Comparison of ENCODE assay signal across 1 cellular context in genomic region chr21:38293765-38294164, GRCh38.
A peak's percentile ranks its signal among the peaks of the same experiment; 100 is the strongest.
TF ChIP-seq lines count a peak whose summit lies in the region.

No MANE protein-coding gene starts in this region.

TF ChIP-seq in K562, 482 proteins besides CTCF, POLR2A, EP300 and RAD21 (continued from another document and continues in another):
- TF ChIP-seq ZBTB9 (CRISPR knock-in tag; IDR thresholded peaks at IDR 0.05): no peak
- no peak for TF ChIP-seq CC2D1A (IDR thresholded peaks at IDR 0.05)
- TF ChIP-seq, protein P1, sequence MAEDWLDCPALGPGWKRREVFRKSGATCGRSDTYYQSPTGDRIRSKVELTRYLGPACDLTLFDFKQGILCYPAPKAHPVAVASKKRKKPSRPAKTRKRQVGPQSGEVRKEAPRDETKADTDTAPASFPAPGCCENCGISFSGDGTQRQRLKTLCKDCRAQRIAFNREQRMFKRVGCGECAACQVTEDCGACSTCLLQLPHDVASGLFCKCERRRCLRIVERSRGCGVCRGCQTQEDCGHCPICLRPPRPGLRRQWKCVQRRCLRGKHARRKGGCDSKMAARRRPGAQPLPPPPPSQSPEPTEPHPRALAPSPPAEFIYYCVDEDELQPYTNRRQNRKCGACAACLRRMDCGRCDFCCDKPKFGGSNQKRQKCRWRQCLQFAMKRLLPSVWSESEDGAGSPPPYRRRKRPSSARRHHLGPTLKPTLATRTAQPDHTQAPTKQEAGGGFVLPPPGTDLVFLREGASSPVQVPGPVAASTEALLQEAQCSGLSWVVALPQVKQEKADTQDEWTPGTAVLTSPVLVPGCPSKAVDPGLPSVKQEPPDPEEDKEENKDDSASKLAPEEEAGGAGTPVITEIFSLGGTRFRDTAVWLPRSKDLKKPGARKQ (CRISPR knock-in tag; IDR thresholded peaks at IDR 0.05): no peak
- no peak for TF ChIP-seq RBM14 (IDR thresholded peaks at IDR 0.05; ENCODE audit: borderline replicate concordance, insufficient read depth, low read depth, low read length)
- TF ChIP-seq, protein P2, sequence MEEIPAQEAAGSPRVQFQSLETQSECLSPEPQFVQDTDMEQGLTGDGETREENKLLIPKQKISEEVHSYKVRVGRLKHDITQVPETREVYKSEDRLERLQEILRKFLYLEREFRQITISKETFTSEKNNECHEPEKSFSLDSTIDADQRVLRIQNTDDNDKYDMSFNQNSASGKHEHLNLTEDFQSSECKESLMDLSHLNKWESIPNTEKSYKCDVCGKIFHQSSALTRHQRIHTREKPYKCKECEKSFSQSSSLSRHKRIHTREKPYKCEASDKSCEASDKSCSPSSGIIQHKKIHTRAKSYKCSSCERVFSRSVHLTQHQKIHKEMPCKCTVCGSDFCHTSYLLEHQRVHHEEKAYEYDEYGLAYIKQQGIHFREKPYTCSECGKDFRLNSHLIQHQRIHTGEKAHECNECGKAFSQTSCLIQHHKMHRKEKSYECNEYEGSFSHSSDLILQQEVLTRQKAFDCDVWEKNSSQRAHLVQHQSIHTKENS (CRISPR knock-in tag; IDR thresholded peaks at IDR 0.05): no peak
- TF ChIP-seq ZZZ3 (IDR thresholded peaks at IDR 0.05): no peak
- TF ChIP-seq HOXB6 (CRISPR knock-in tag; IDR thresholded peaks at IDR 0.05; ENCODE audit: borderline replicate concordance): no peak
- no peak for TF ChIP-seq STAG1 (CRISPR knock-in tag; IDR thresholded peaks at IDR 0.05; ENCODE audit: borderline replicate concordance)
- no peak for TF ChIP-seq ZFP36 (IDR thresholded peaks at IDR 0.05; ENCODE audit: low read depth, low read length, partially characterized antibody)
- no peak for TF ChIP-seq KLF13 (tag; IDR thresholded peaks at IDR 0.05; ENCODE audit: borderline replicate concordance, low read depth)
- no peak for TF ChIP-seq CHD4 (IDR thresholded peaks at IDR 0.05; ENCODE audit: insufficient read depth, insufficient replicate concordance, low read depth, low read length, poor library complexity, severe bottlenecking)
- TF ChIP-seq E4F1 (CRISPR knock-in tag; IDR thresholded peaks at IDR 0.05; ENCODE audit: borderline replicate concordance): no peak
- TF ChIP-seq, protein P3, sequence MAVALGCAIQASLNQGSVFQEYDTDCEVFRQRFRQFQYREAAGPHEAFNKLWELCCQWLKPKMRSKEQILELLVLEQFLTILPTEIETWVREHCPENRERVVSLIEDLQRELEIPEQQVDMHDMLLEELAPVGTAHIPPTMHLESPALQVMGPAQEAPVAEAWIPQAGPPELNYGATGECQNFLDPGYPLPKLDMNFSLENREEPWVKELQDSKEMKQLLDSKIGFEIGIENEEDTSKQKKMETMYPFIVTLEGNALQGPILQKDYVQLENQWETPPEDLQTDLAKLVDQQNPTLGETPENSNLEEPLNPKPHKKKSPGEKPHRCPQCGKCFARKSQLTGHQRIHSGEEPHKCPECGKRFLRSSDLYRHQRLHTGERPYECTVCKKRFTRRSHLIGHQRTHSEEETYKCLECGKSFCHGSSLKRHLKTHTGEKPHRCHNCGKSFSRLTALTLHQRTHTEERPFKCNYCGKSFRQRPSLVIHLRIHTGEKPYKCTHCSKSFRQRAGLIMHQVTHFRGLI (CRISPR knock-in tag; IDR thresholded peaks at IDR 0.05): no peak
- no peak for TF ChIP-seq POLR2AphosphoS5 (IDR thresholded peaks at IDR 0.05; ENCODE audit: control insufficient read depth, insufficient read depth, low read depth, low read length)
- TF ChIP-seq NR2C2 (CRISPR knock-in tag; IDR thresholded peaks at IDR 0.05): no peak
- TF ChIP-seq NR2C2 (tag; IDR thresholded peaks at IDR 0.05): peak; percentile 69
- no peak for TF ChIP-seq ZNF143 (CRISPR knock-in tag; IDR thresholded peaks at IDR 0.05)
- TF ChIP-seq BHLHE40 (IDR thresholded peaks at IDR 0.05; ENCODE audit: low read length): peak; percentile 16; the same call in 1 of the 2 replicates
- TF ChIP-seq NCOA4 (IDR thresholded peaks at IDR 0.05; ENCODE audit: partially characterized antibody): no peak
- TF ChIP-seq XRCC5 (IDR thresholded peaks at IDR 0.05; ENCODE audit: low read depth, low read length): no peak
- peak in 1 of 2 experiments; percentile 71 for TF ChIP-seq E2F6 (IDR thresholded peaks at IDR 0.05; ENCODE audit: borderline replicate concordance in 1 of 2, extremely low read depth in 1 of 2, insufficient read depth in 1 of 2, insufficient read length in 1 of 2, low read depth in 1 of 2, low read length in 1 of 2, poor library complexity in 1 of 2, severe bottlenecking in 1 of 2)
- TF ChIP-seq ZNF551 (CRISPR knock-in tag; IDR thresholded peaks at IDR 0.05): no peak
- no peak for TF ChIP-seq ZNF507 (tag; conservative IDR thresholded peaks at IDR 0.05)
- no peak for TF ChIP-seq ZNF232 (CRISPR knock-in tag; IDR thresholded peaks at IDR 0.05)
- TF ChIP-seq, protein P4, sequence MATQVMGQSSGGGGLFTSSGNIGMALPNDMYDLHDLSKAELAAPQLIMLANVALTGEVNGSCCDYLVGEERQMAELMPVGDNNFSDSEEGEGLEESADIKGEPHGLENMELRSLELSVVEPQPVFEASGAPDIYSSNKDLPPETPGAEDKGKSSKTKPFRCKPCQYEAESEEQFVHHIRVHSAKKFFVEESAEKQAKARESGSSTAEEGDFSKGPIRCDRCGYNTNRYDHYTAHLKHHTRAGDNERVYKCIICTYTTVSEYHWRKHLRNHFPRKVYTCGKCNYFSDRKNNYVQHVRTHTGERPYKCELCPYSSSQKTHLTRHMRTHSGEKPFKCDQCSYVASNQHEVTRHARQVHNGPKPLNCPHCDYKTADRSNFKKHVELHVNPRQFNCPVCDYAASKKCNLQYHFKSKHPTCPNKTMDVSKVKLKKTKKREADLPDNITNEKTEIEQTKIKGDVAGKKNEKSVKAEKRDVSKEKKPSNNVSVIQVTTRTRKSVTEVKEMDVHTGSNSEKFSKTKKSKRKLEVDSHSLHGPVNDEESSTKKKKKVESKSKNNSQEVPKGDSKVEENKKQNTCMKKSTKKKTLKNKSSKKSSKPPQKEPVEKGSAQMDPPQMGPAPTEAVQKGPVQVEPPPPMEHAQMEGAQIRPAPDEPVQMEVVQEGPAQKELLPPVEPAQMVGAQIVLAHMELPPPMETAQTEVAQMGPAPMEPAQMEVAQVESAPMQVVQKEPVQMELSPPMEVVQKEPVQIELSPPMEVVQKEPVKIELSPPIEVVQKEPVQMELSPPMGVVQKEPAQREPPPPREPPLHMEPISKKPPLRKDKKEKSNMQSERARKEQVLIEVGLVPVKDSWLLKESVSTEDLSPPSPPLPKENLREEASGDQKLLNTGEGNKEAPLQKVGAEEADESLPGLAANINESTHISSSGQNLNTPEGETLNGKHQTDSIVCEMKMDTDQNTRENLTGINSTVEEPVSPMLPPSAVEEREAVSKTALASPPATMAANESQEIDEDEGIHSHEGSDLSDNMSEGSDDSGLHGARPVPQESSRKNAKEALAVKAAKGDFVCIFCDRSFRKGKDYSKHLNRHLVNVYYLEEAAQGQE (CRISPR knock-in tag; IDR thresholded peaks at IDR 0.05; ENCODE audit: low read depth): no peak
- TF ChIP-seq NFRKB (IDR thresholded peaks at IDR 0.05; ENCODE audit: low read depth): no peak
- no peak for TF ChIP-seq NCOA6 (IDR thresholded peaks at IDR 0.05)
- TF ChIP-seq SIRT6 (IDR thresholded peaks at IDR 0.05; ENCODE audit: low read depth, low read length): no peak
- no peak for TF ChIP-seq MNT (conservative IDR thresholded peaks at IDR 0.05)
- no peak for TF ChIP-seq HDAC3 (IDR thresholded peaks at IDR 0.05; ENCODE audit: borderline replicate concordance, partially characterized antibody)
- TF ChIP-seq ETV1 (tag; conservative IDR thresholded peaks at IDR 0.05; ENCODE audit: low read depth): no peak
- TF ChIP-seq ZNF224 (CRISPR knock-in tag; IDR thresholded peaks at IDR 0.05): no peak
- no peak for TF ChIP-seq HLTF (IDR thresholded peaks at IDR 0.05)
- TF ChIP-seq SMARCE1 (IDR thresholded peaks at IDR 0.05): no peak
- TF ChIP-seq SRF (CRISPR knock-in tag; IDR thresholded peaks at IDR 0.05): peak in 1 of 2 experiments; percentile 72; a peak in 1 of 4 replicates
- TF ChIP-seq THRAP3 (IDR thresholded peaks at IDR 0.05; ENCODE audit: borderline replicate concordance): no peak
- no peak for TF ChIP-seq SMAD4 (CRISPR knock-in tag; conservative IDR thresholded peaks at IDR 0.05)
- TF ChIP-seq IRF9 (tag; IDR thresholded peaks at IDR 0.05): no peak
- no peak for TF ChIP-seq SRSF3 (IDR thresholded peaks at IDR 0.05; ENCODE audit: insufficient read depth, low read length)
- no peak for TF ChIP-seq EP400 (IDR thresholded peaks at IDR 0.05)
- TF ChIP-seq KLF10 (CRISPR knock-in tag; IDR thresholded peaks at IDR 0.05): no peak
- no peak for TF ChIP-seq ADNP (tag; IDR thresholded peaks at IDR 0.05)
